ENCODE assay signal across 31 cellular contexts in genomic region chr15:33639051-33639450, GRCh38.
"Had no signal": no experiment of that assay in that cellular context is flagged by ENCODE, and none has a peak within 500 bp of the region (broad histone marks: within the 10 kb centered on the region; RNA-seq: fewer than 3 reads in every experiment).

No MANE protein-coding gene starts in this region.

- H3K36me3 ChIP-seq: breast epithelium had no signal

- H3K9me3 ChIP-seq: breast epithelium had no signal

- H3K4me3 Mint-ChIP-seq: activated B cell treated with CpG ODN at 0.5 μM for 24 hours; activated CD4-positive, alpha-beta memory T cell treated with anti-CD3 and anti-CD28 coated beads, Interleukin-2, amount 10 ng/mL, durations not matched to agents 7 days and 5 days; activated naive CD8-positive, alpha-beta T cell treated with anti-CD3 and anti-CD28 coated beads for 36 hours; activated T-cell treated with anti-CD3 and anti-CD28 coated beads, Interleukin-2, amount 50 U/mL, for 72 hours; activated T-helper 17 cell treated with anti-CD3 and anti-CD28 coated beads, Interleukin-2, amount 50 U/mL, for 72 hours had no signal

- H3K27me3 Mint-ChIP-seq: activated naive CD8-positive, alpha-beta T cell treated with anti-CD3 and anti-CD28 coated beads for 36 hours had no signal

- DNase-seq: activated B cell treated with CpG ODN at 0.5 μM for 24 hours; activated CD4-positive, alpha-beta memory T cell treated with anti-CD3 and anti-CD28 coated beads, Interleukin-2, amount 10 ng/mL, durations not matched to agents 7 days and 5 days; activated CD4-positive, alpha-beta T cell treated with anti-CD3 and anti-CD28 coated beads for 4 hours; activated CD4-positive, CD25-positive, alpha-beta regulatory T cell treated with anti-CD3 and anti-CD28 coated beads, Interleukin-2, amount 50 U/mL, for 72 hours; activated CD8-positive, alpha-beta memory T cell treated with anti-CD3 and anti-CD28 coated beads for 24 hours; activated effector memory CD4-positive, alpha-beta T cell treated with anti-CD3 and anti-CD28 coated beads, Interleukin-2, amount 50 U/mL, for 16 hours; activated naive CD4-positive, alpha-beta T cell; activated naive CD4-positive, alpha-beta T cell treated with anti-CD3 and anti-CD28 coated beads, Interleukin-2, amount 50 U/mL, for 16 hours; activated naive CD8-positive, alpha-beta T cell treated with anti-CD3 and anti-CD28 coated beads for 36 hours; activated T-cell treated with anti-CD3 and anti-CD28 coated beads, Interleukin-2, amount 50 U/mL, for 1 hour; activated T-cell treated with anti-CD3 and anti-CD28 coated beads, Interleukin-2, amount 50 U/mL, for 72 hours; amniotic stem cell; aorta; NCI-H1105; NCI-H1436; NCI-H1694; NCI-H1930; NCI-H2081 treated with DMSO at 0.1 percent for 48 hours; NCI-H226; NCI-H446 treated with DMSO at 0.1 percent for 48 hours; NCI-H524; NCI-H82; Right ventricle myocardium superior; SW 1271; T-helper 1 cell; T-helper 2 cell; T-helper 9 cell had no signal

- ATAC-seq: activated T-cell treated with anti-CD3 and anti-CD28 coated beads, Interleukin-2, amount 50 U/mL, for 72 hours; activated T-helper 17 cell treated with anti-CD3 and anti-CD28 coated beads, Interleukin-2, amount 50 U/mL, for 72 hours; K562 had no signal

- H3K27ac ChIP-seq: breast epithelium, coronary artery had no signal

- H3K4me1 ChIP-seq: breast epithelium had no signal

- H3K4me1 Mint-ChIP-seq: activated CD4-positive, alpha-beta memory T cell treated with anti-CD3 and anti-CD28 coated beads, Interleukin-2, amount 10 ng/mL, durations not matched to agents 7 days and 5 days; activated naive CD8-positive, alpha-beta T cell treated with anti-CD3 and anti-CD28 coated beads for 36 hours; activated T-helper 17 cell treated with anti-CD3 and anti-CD28 coated beads, Interleukin-2, amount 50 U/mL, for 72 hours had no signal

- H3K36me3 Mint-ChIP-seq: activated naive CD8-positive, alpha-beta T cell treated with anti-CD3 and anti-CD28 coated beads for 36 hours had no signal

- H3K9me3 Mint-ChIP-seq: activated B cell treated with CpG ODN at 0.5 μM for 24 hours; activated CD4-positive, alpha-beta memory T cell treated with anti-CD3 and anti-CD28 coated beads, Interleukin-2, amount 10 ng/mL, durations not matched to agents 7 days and 5 days; activated naive CD8-positive, alpha-beta T cell treated with anti-CD3 and anti-CD28 coated beads for 36 hours; activated T-cell treated with anti-CD3 and anti-CD28 coated beads, Interleukin-2, amount 50 U/mL, for 72 hours; activated T-helper 17 cell treated with anti-CD3 and anti-CD28 coated beads, Interleukin-2, amount 50 U/mL, for 72 hours had no signal

- H3K27me3 ChIP-seq: breast epithelium had no signal

- H3K4me3 ChIP-seq: breast epithelium, coronary artery, K562 had no signal

- H3K27ac Mint-ChIP-seq: activated B cell treated with CpG ODN at 0.5 μM for 24 hours; activated CD4-positive, alpha-beta memory T cell treated with anti-CD3 and anti-CD28 coated beads, Interleukin-2, amount 10 ng/mL, durations not matched to agents 7 days and 5 days; activated naive CD8-positive, alpha-beta T cell treated with anti-CD3 and anti-CD28 coated beads for 36 hours; activated T-cell treated with anti-CD3 and anti-CD28 coated beads, Interleukin-2, amount 50 U/mL, for 72 hours; activated T-helper 17 cell treated with anti-CD3 and anti-CD28 coated beads, Interleukin-2, amount 50 U/mL, for 72 hours had no signal
